In genomic region chr7:10950494-10950893, GRCh38 we compare ENCODE assay signal across 24 cellular contexts.
"Had no signal": no experiment of that assay in that cellular context is flagged by ENCODE, and none has a peak within 500 bp of the region (broad histone marks: within the 10 kb centered on the region; RNA-seq: fewer than 3 reads in every experiment).

No MANE protein-coding gene starts in this region.

- H3K36me3 ChIP-seq: ascending aorta, breast epithelium had no signal

- FAIRE-seq: frontal cortex had no signal

- DNase-seq: activated CD4-positive, alpha-beta memory T cell treated with anti-CD3 and anti-CD28 coated beads, Interleukin-2, amount 10 ng/mL, durations not matched to agents 7 days and 5 days; activated CD4-positive, alpha-beta T cell treated with anti-CD3 and anti-CD28 coated beads for 1 hour; activated CD4-positive, alpha-beta T cell treated with anti-CD3 and anti-CD28 coated beads for 4 hours; activated CD4-positive, alpha-beta T cell treated with anti-CD3 and anti-CD28 coated beads, Interleukin-2, amount 10 ng/mL, durations not matched to agents 7 days and 5 days; activated CD4-positive, alpha-beta T cell treated with anti-CD3 and anti-CD28 coated beads, Interleukin-2, amount 50 U/mL, for 4 hours; activated CD8-positive, alpha-beta memory T cell treated with anti-CD3 and anti-CD28 coated beads, Interleukin-2, amount 50 U/mL, for 48 hours; activated gamma-delta T cell; activated naive CD4-positive, alpha-beta T cell; activated naive CD4-positive, alpha-beta T cell treated with anti-CD3 and anti-CD28 coated beads, Interleukin-2, amount 10 ng/mL, durations not matched to agents 7 days and 5 days; activated naive CD8-positive, alpha-beta T cell treated with anti-CD3 and anti-CD28 coated beads, Interleukin-2, amount 10 ng/mL, durations not matched to agents 7 days and 5 days; activated T-cell treated with anti-CD3 and anti-CD28 coated beads for 4 hours; activated T-cell treated with anti-CD3 and anti-CD28 coated beads, Interleukin-2, amount 50 U/mL, for 24 hours; activated T-cell treated with anti-CD3 and anti-CD28 coated beads, Interleukin-2, amount 50 U/mL, for 72 hours; dorsolateral prefrontal cortex; effector memory CD4-positive, alpha-beta T cell; endodermal cell; foreskin fibroblast; T-helper 2 cell had no signal

- H3K27ac ChIP-seq: ascending aorta, breast epithelium, coronary artery, dorsolateral prefrontal cortex had no signal

- H3K4me3 ChIP-seq: ascending aorta, breast epithelium, coronary artery, dorsolateral prefrontal cortex had no signal

- H3K9me3 ChIP-seq: ascending aorta, breast epithelium had no signal

- ATAC-seq: activated naive CD4-positive, alpha-beta T cell treated with anti-CD3 and anti-CD28 coated beads, Interleukin-2, amount 50 U/mL, for 72 hours; activated T-cell treated with anti-CD3 and anti-CD28 coated beads, Interleukin-2, amount 50 U/mL, for 72 hours; esophagus mucosa had no signal

- H3K4me1 ChIP-seq: ascending aorta, breast epithelium had no signal

- H3K27me3 ChIP-seq: ascending aorta, breast epithelium, dorsolateral prefrontal cortex had no signal
